ENCODE assay signal across 9 cellular contexts in genomic region chr21:26572668-26573381, GRCh38. TPM values are rescaled to one million over a fixed set of nuclear protein-coding genes. Genes with fewer than 3 reads are reported as not detected.
DNase-seq lines count a peak whose midpoint lies in the region; ATAC-seq and TF ChIP-seq lines count a peak whose summit lies in the region.
"Had no signal": no experiment of that assay in that cellular context is flagged by ENCODE, and none has a peak within 500 bp of the region (broad histone marks: within the 10 kb centered on the region; RNA-seq: fewer than 3 reads in every experiment).

Gene CYYR1, minus strand, starts transcription at chr21:26573286. Its CDS starts 346 bp downstream, at chr21:26572940.

- peaks cover 19 to 41% of the 10 kb centered on the region in 2 donors for H3K27me3 Mint-ChIP-seq in stimulated activated naive B cell treated with anti-CD40 and anti-IgM and Interleukin-4, amounts not matched to agents 10 μg/mL and 1 μg/mL and 100 μg/mL, for 72 hours
- H3K27me3 Mint-ChIP-seq in immature natural killer cell (ENCODE audit: low read depth in 3 of 3) = peaks cover 0 to 4% (median 1%) of the 10 kb centered on the region in 3 donors

- no peaks in the 10 kb centered on the region for H3K4me1 ChIP-seq in effector memory CD4-positive, alpha-beta T cell (ENCODE audit: control insufficient read depth, insufficient read depth, low read length, poor library complexity, severe bottlenecking)

- no peak within 1 kb of the TSS for H3K27ac Mint-ChIP-seq in stimulated activated naive B cell treated with anti-CD40 and anti-IgM and Interleukin-4, amounts not matched to agents 10 μg/mL and 1 μg/mL and 100 μg/mL, for 72 hours
- no peak within 1 kb of the TSS for H3K27ac Mint-ChIP-seq in immature natural killer cell

- H3K4me3 Mint-ChIP-seq in stimulated activated naive B cell treated with anti-CD40 and anti-IgM and Interleukin-4, amounts not matched to agents 10 μg/mL and 1 μg/mL and 100 μg/mL, for 72 hours = peak within 1 kb of the TSS; percentile 63 to 73
- H3K4me3 Mint-ChIP-seq in immature natural killer cell = peak within 1 kb of the TSS in 2 of 5 donors; percentile 20 to 63

- DNase-seq in NCI-H1092 treated with DMSO at 0.1 percent for 48 hours (lab: John Stamatoyannopoulos, UW) (peak; percentile 70), dorsolateral prefrontal cortex (peak in 1 of 10 donors; percentile 22), left lobe of liver (ENCODE audit: low spot score) (peak; percentile 44), immature natural killer cell (no peak), germinal center (ENCODE audit: low spot score) (no peak)
- no peak for DNase-seq in stimulated activated naive B cell treated with anti-CD40 and anti-IgM and Interleukin-4, amounts not matched to agents 10 μg/mL and 1 μg/mL and 100 μg/mL, for 72 hours
- no peak for DNase-seq in effector memory CD4-positive, alpha-beta T cell
- DNase-seq: MM.1S had no signal

- H3K36me3 ChIP-seq in effector memory CD4-positive, alpha-beta T cell (ENCODE audit: control insufficient read depth, insufficient read depth, low read length) = no peaks in the 10 kb centered on the region

- no peak for TF ChIP-seq CTCF in dorsolateral prefrontal cortex (IDR thresholded peaks at IDR 0.05 in 54 of 56, conservative IDR thresholded peaks at IDR 0.05 in 2 of 56; ENCODE audit: low read depth in 1 of 56, partially characterized antibody in 56 of 56)

- intact Hi-C loops in dorsolateral prefrontal cortex (cut with DNase I) = no loop called here

- H3K4me3 ChIP-seq in dorsolateral prefrontal cortex = peak within 1 kb of the TSS; percentile 20 to 71 (median 51)
- H3K4me3 ChIP-seq in effector memory CD4-positive, alpha-beta T cell (ENCODE audit: insufficient read depth, low read depth, low read length, poor library complexity, severe bottlenecking) = no peak within 1 kb of the TSS

- peaks cover 3 to 14% of the 10 kb centered on the region in 2 donors for H3K4me1 Mint-ChIP-seq in stimulated activated naive B cell treated with anti-CD40 and anti-IgM and Interleukin-4, amounts not matched to agents 10 μg/mL and 1 μg/mL and 100 μg/mL, for 72 hours
- H3K4me1 Mint-ChIP-seq in immature natural killer cell = no peaks in the 10 kb centered on the region

- H3K27me3 ChIP-seq in dorsolateral prefrontal cortex = peaks cover 0 to 31% (median 14%) of the 10 kb centered on the region in 45 donors
- H3K27me3 ChIP-seq in effector memory CD4-positive, alpha-beta T cell (replicated peaks; ENCODE audit: control insufficient read depth, insufficient read depth, low read length, poor library complexity, severe bottlenecking) = no peaks in the 10 kb centered on the region

- peaks cover 0 to 2% of the 10 kb centered on the region in 2 donors for H3K36me3 Mint-ChIP-seq in stimulated activated naive B cell treated with anti-CD40 and anti-IgM and Interleukin-4, amounts not matched to agents 10 μg/mL and 1 μg/mL and 100 μg/mL, for 72 hours
- H3K36me3 Mint-ChIP-seq in immature natural killer cell = peaks cover 0 to 3% (median 0%) of the 10 kb centered on the region in 3 donors

- ATAC-seq in left lobe of liver = peak; percentile 35
- peak in 1 of 2 donors; percentile 23 for ATAC-seq in stimulated activated naive B cell treated with anti-CD40 and anti-IgM and Interleukin-4, amounts not matched to agents 10 μg/mL and 1 μg/mL and 100 μg/mL, for 72 hours (replicated peaks)
- ATAC-seq in GM19463 (IDR thresholded peaks at IDR 0.05; ENCODE audit: unreplicated experiment) = no peak

- peaks cover 0 to 6% of the 10 kb centered on the region in 2 donors for H3K9me3 Mint-ChIP-seq in stimulated activated naive B cell treated with anti-CD40 and anti-IgM and Interleukin-4, amounts not matched to agents 10 μg/mL and 1 μg/mL and 100 μg/mL, for 72 hours
- H3K9me3 Mint-ChIP-seq in immature natural killer cell = peaks cover 5 to 38% (median 25%) of the 10 kb centered on the region in 6 donors

- H3K27ac ChIP-seq in dorsolateral prefrontal cortex = peak within 1 kb of the TSS in 28 of 59 donors; percentile 4 to 73 (median 38)
- no peak within 1 kb of the TSS for H3K27ac ChIP-seq in effector memory CD4-positive, alpha-beta T cell (ENCODE audit: insufficient read depth, low read length, poor library complexity, severe bottlenecking)

- H3K9me3 ChIP-seq in effector memory CD4-positive, alpha-beta T cell (ENCODE audit: control insufficient read depth, low read length) = no peaks in the 10 kb centered on the region

RNA-seq across cellular contexts. Expression of gene CYYR1, which starts in this region (rescaled TPM):
- total RNA-seq in dorsolateral prefrontal cortex (10 to 100 TPM in 2 of 120 experiments, 1 to 10 TPM in 118; 1.5 to 12.2 (median 4.5) TPM), left lobe of liver (3.6 TPM)
- polyA plus RNA-seq in immature natural killer cell = not detected

Comparison
In these comparisons a context has a peak if more than half of its experiments do, and no peak if none do; other contexts are left out.
1. DNase-seq: peak in NCI-H1092 treated with DMSO at 0.1 percent for 48 hours (single experiment) and left lobe of liver (single experiment); none in stimulated activated naive B cell treated with anti-CD40 and anti-IgM and Interleukin-4, amounts not matched to agents 10 μg/mL and 1 μg/mL and 100 μg/mL, for 72 hours (single experiment), immature natural killer cell (0 of 3), effector memory CD4-positive, alpha-beta T cell (0 of 3) and germinal center (single experiment).